8 cellular contexts compared by ENCODE assay signal in genomic region chr17:21513012-21513570, GRCh38.
DNase-seq lines count a peak whose midpoint lies in the region; ATAC-seq, FAIRE-seq and TF ChIP-seq lines count a peak whose summit lies in the region.

No MANE protein-coding gene starts in this region.

- peak; percentile 69 for DNase-seq in NCI-H1105 (lab: John Stamatoyannopoulos, UW)
- peak; percentile 60 for DNase-seq in UCSD-AML1 (lab: John Stamatoyannopoulos, UW; ENCODE audit: unreplicated experiment)
- DNase-seq in GM12878 (ENCODE audit: low read depth, low spot score) = no peak
- peak; percentile 30 for DNase-seq in iPS DF 4.7 (ENCODE audit: extremely low read depth, low spot score)
- no peak for DNase-seq in NCI-H2196 treated with DMSO at 0.1 percent for 48 hours (lab: John Stamatoyannopoulos, UW; ENCODE audit: unreplicated experiment)

- no peaks in the 10 kb centered on the region for H3K36me3 ChIP-seq in ACC112 (ENCODE audit: insufficient read depth, low read length)
- H3K36me3 ChIP-seq in GM12878 (ENCODE audit: control insufficient read depth in 2 of 2, insufficient read depth in 2 of 2, low read length in 1 of 2) = no peaks in the 10 kb centered on the region
- no peaks in the 10 kb centered on the region for H3K36me3 ChIP-seq in skeletal muscle satellite cell (ENCODE audit: insufficient read depth, low read length)

- SMC1A ChIA-PET in GM12878 (lab: Charles Lee; ENCODE audit: uncharacterized antibody, unreplicated experiment) = interaction anchor here (1.0 to 1.8 kb wide), 7 partner anchors 11 to 393 kb away, joined by 3 to 8 read pairs (median 5); partner anchors contain the start of gene DHRS7B

- RAD21 ChIA-PET in GM12878 (lab: Charles Lee; ENCODE audit: unreplicated experiment) = interaction anchor here (1.0 to 1.8 kb wide), 9 partner anchors 56 to 394 kb away, joined by 3 to 13 read pairs (median 4); no protein-coding TSS in a partner anchor

- no peaks in the 10 kb centered on the region for H3K79me2 ChIP-seq in ACC112 (ENCODE audit: control insufficient read depth, insufficient read depth, low read length, unreplicated experiment)
- no peaks in the 10 kb centered on the region for H3K79me2 ChIP-seq in GM12878 (ENCODE audit: control insufficient read depth, insufficient read depth, low read length)

- H3K4me3 ChIP-seq in ACC112 (ENCODE audit: low read depth, low read length) = peak overlapping the region; percentile 58
- no peak overlapping the region for H3K4me3 ChIP-seq in GM12878
- H3K4me3 ChIP-seq in skeletal muscle satellite cell (ENCODE audit: low read length) = peak overlapping the region; percentile 63

- H3K9me3 ChIP-seq in GM12878 (replicated peaks; ENCODE audit: control insufficient read depth, insufficient read depth, low read length) (no peaks in the 10 kb centered on the region), skeletal muscle satellite cell (replicated peaks; ENCODE audit: low read length) (no peaks in the 10 kb centered on the region)

- intact Hi-C loops in GM12878 (cut with micrococcal nuclease; ENCODE audit: unreplicated experiment) = loop anchor here (1.0 to 5.0 kb wide), 2 partner anchors 233 to 386 kb away; partner anchors contain the start of gene DHRS7B

- in situ Hi-C loops in GM12878 (cut with MboI) = loop anchor here (5.0 to 10.0 kb wide), 3 partner anchors 191 to 391 kb away; no protein-coding TSS in a partner anchor

- TF ChIP-seq RAD21 in GM12878 (IDR thresholded peaks at IDR 0.05; ENCODE audit: insufficient read depth, low read depth, low read length) = peak; percentile 93

- POLR2A ChIA-PET in GM12878 (lab: Charles Lee) = no interaction called here

- TF ChIP-seq CTCF in GM12878 (IDR thresholded peaks at IDR 0.05 in 2 of 3, conservative IDR thresholded peaks at IDR 0.05 in 1 of 3; ENCODE audit: control insufficient read depth in 2 of 3, extremely low read depth in 1 of 3, insufficient read depth in 1 of 3, low read depth in 3 of 3, low read length in 3 of 3) = peak; percentile 70 to 81 (median 80)

- CTCF ChIA-PET in GM12878 (lab: Yijun Ruan, JAX) = interaction anchor here (0.7 to 5.3 kb wide), 12 partner anchors 11 to 470 kb away, joined by 3 to 47 read pairs (median 8); partner anchors contain the start of gene USP22

- WGBS in GM12878 (ENCODE audit: insufficient coverage, insufficient replicate concordance, low lambda C conversion rate, missing lambda C conversion rate) = 5% methylated on average over 24 of the region's 24 CpGs

- peak; percentile 49 for ATAC-seq in GM18517 (IDR thresholded peaks at IDR 0.05; ENCODE audit: unreplicated experiment)
- peak; percentile 87 for ATAC-seq in GM12878

- TF ChIP-seq POLR2A in GM12878 (IDR thresholded peaks at IDR 0.05; ENCODE audit: low read depth, low read length) = no peak

- no peaks in the 10 kb centered on the region for H3K4me1 ChIP-seq in ACC112 (ENCODE audit: control insufficient read depth, insufficient read depth, low read length, unreplicated experiment)
- H3K4me1 ChIP-seq in GM12878 (ENCODE audit: control insufficient read depth, insufficient read depth, low read length) = no peaks in the 10 kb centered on the region
- peaks cover 12% of the 10 kb centered on the region for H3K4me1 ChIP-seq in skeletal muscle satellite cell (ENCODE audit: control insufficient read depth, insufficient read depth, low read length)

- no peaks in the 10 kb centered on the region for H4K20me1 ChIP-seq in GM12878 (ENCODE audit: control insufficient read depth, insufficient read depth)

- H2AFZ ChIP-seq in ACC112 (ENCODE audit: low read length, unreplicated experiment) = no peak overlapping the region
- no peak overlapping the region for H2AFZ ChIP-seq in GM12878 (ENCODE audit: control insufficient read depth, low read depth, low read length)

- FAIRE-seq in GM12878 (lab: Jason Lieb, UNC) = no peak

- H3K4me2 ChIP-seq in GM12878 (ENCODE audit: control insufficient read depth, insufficient read depth) (no peak overlapping the region), skeletal muscle satellite cell (ENCODE audit: low read length) (peak overlapping the region; percentile 83)

- H3K9ac ChIP-seq in GM12878 (ENCODE audit: control insufficient read depth, insufficient read depth, low read length) (no peak overlapping the region), skeletal muscle satellite cell (ENCODE audit: low read depth, low read length) (peak overlapping the region; percentile 74)

- no TSS peak for BruUV-seq in GM12878 (replicated peaks; lab: Mats Ljungman, UMichigan)

- no peak for TF ChIP-seq EP300 in GM12878 (IDR thresholded peaks at IDR 0.05; ENCODE audit: borderline replicate concordance in 1 of 2, control insufficient read depth in 1 of 2, low read depth in 2 of 2, low read length in 2 of 2)

- H3K27me3 ChIP-seq in ACC112 (ENCODE audit: insufficient read depth, low read length) (peaks cover 7% of the 10 kb centered on the region; the same call in 1 of the 2 replicates), GM12878 (replicated peaks in 1 of 2; ENCODE audit: control insufficient read depth in 2 of 2, insufficient read depth in 2 of 2, low read length in 1 of 2) (peaks cover 3 to 11% of the 10 kb centered on the region in 2 experiments), skeletal muscle satellite cell (ENCODE audit: control insufficient read depth, insufficient read depth, low read length) (peaks cover 22% of the 10 kb centered on the region)

- H3K27ac ChIP-seq in ACC112 (ENCODE audit: low read depth, low read length) (no peak overlapping the region), GM12878 (ENCODE audit: control insufficient read depth, insufficient read depth) (no peak overlapping the region)

TF ChIP-seq in GM12878, 131 proteins besides CTCF, POLR2A, EP300 and RAD21:
- TF ChIP-seq SMC3 (IDR thresholded peaks at IDR 0.05; ENCODE audit: borderline replicate concordance, low read length) (peak; percentile 73), EGR1 (IDR thresholded peaks at IDR 0.05; ENCODE audit: borderline replicate concordance in 1 of 2, low read depth in 2 of 2, low read length in 2 of 2) (peak in 1 of 2 experiments; percentile 58; a peak in 1 of 3 replicates), PML (IDR thresholded peaks at IDR 0.05; ENCODE audit: low read length) (no peak), STAT3 (IDR thresholded peaks at IDR 0.05; ENCODE audit: low read depth, low read length) (no peak), YY1 (IDR thresholded peaks at IDR 0.05; ENCODE audit: low read depth, low read length) (0 out of 2 replicates have a peak, but pooled peaks have one; percentile 41), SREBF2 (IDR thresholded peaks at IDR 0.05; ENCODE audit: low read length) (no peak)

Comparison
In these comparisons a context has a peak if more than half of its experiments do, and no peak if none do; other contexts are left out.
1. DNase-seq: peak in NCI-H1105 (single experiment), UCSD-AML1 (single experiment) and iPS DF 4.7 (single experiment); none in GM12878 (single experiment) and NCI-H2196 treated with DMSO at 0.1 percent for 48 hours (single experiment).